In genomic region chr7:16420649-16421332, GRCh38 we compare ENCODE assay signal across 8 cellular contexts. TPM values are rescaled to one million over a fixed set of nuclear protein-coding genes. Genes with fewer than 3 reads are reported as not detected.
DNase-seq lines count a peak whose midpoint lies in the region; ATAC-seq, FAIRE-seq and TF ChIP-seq lines count a peak whose summit lies in the region.

No MANE protein-coding gene starts in this region.

- H3K27ac ChIP-seq in OCI-LY1 (ENCODE audit: low read depth, low read length, poor library complexity, severe bottlenecking) = no peak overlapping the region

- H3K4me2 ChIP-seq in OCI-LY1 (ENCODE audit: low read length) = peak overlapping the region; percentile 84

- intact Hi-C loops in mucosa of descending colon (cut with DNase I, micrococcal nuclease) = no loop called here

- H2AFZ ChIP-seq in OCI-LY1 (ENCODE audit: low read length) = 0 out of 2 replicates have a peak overlapping the region, but pooled peaks have one; percentile 29

- FAIRE-seq in HTR-8/SVneo (lab: Jason Lieb, UNC) = peak; percentile 84

- H3K36me3 ChIP-seq in OCI-LY1 (ENCODE audit: insufficient read depth, low read length) (no peaks in the 10 kb centered on the region), mucosa of descending colon (ENCODE audit: low read depth) (no peaks in the 10 kb centered on the region)

- H3K27me3 ChIP-seq in OCI-LY1 (ENCODE audit: insufficient read depth, low read length) = no peaks in the 10 kb centered on the region

- H3K79me2 ChIP-seq in OCI-LY1 (ENCODE audit: insufficient read depth, low read length) = no peaks in the 10 kb centered on the region

- ATAC-seq in GM21360 (IDR thresholded peaks at IDR 0.05; ENCODE audit: unreplicated experiment) (peak; percentile 86), mucosa of descending colon (peak; percentile 91)

- H3K4me1 ChIP-seq in OCI-LY1 (ENCODE audit: insufficient read depth, low read length, severe bottlenecking) (peaks cover 10% of the 10 kb centered on the region), mucosa of descending colon (ENCODE audit: low read depth) (peaks cover 13% of the 10 kb centered on the region)

- H3K4me3 ChIP-seq in OCI-LY1 (ENCODE audit: low read depth, low read length, poor library complexity, severe bottlenecking) = peak overlapping the region; percentile 67
- peak overlapping the region; percentile 68 for H3K4me3 ChIP-seq in epithelial cell of proximal tubule (ENCODE audit: low read depth, low read length)
- peak overlapping the region; percentile 40 for H3K4me3 ChIP-seq in mucosa of descending colon

- H3K9ac ChIP-seq in OCI-LY1 (ENCODE audit: low read length) = peak overlapping the region; percentile 70

- H3F3A ChIP-seq in OCI-LY1 (ENCODE audit: insufficient read depth, low read length) = no peaks in the 10 kb centered on the region

- DNase-seq in COLO829 (ENCODE audit: low spot score) (peak; percentile 89), HTR-8/SVneo (ENCODE audit: insufficient read length, low spot score) (peak; percentile 81), activated T-cell treated with anti-CD3 and anti-CD28 coated beads for 4 hours (peak; percentile 69), epithelial cell of proximal tubule (ENCODE audit: low read depth) (peak; percentile 66), mucosa of descending colon (peak; percentile 88 to 89 (median 89))
- peak; percentile 63 to 69 for DNase-seq in stimulated activated CD8-positive, alpha-beta memory T cell treated with anti-CD3 and anti-CD28 coated beads, Interleukin-4, amount 100 ng/mL, for 1 hour (ENCODE audit: low read depth in 2 of 2, low spot score in 1 of 2)

- H3K9me2 ChIP-seq in OCI-LY1 (ENCODE audit: low read depth, low read length) = no peaks in the 10 kb centered on the region

- no peaks in the 10 kb centered on the region for H4K20me1 ChIP-seq in OCI-LY1 (ENCODE audit: insufficient read depth, low read length)

- H3K9me3 ChIP-seq in OCI-LY1 (ENCODE audit: low read length) (no peaks in the 10 kb centered on the region), mucosa of descending colon (no peaks in the 10 kb centered on the region)

- TF ChIP-seq CTCF in OCI-LY1 (IDR thresholded peaks at IDR 0.05; ENCODE audit: low read length) (no peak; the same call in 1 of the 2 replicates), epithelial cell of proximal tubule (conservative IDR thresholded peaks at IDR 0.05; ENCODE audit: low read depth, low read length) (peak; percentile 25), mucosa of descending colon (IDR thresholded peaks at IDR 0.05) (peak; percentile 10)

RNA-seq across cellular contexts. Expression of gene CRPPA, which starts 0.5 kb away (rescaled TPM):
- total RNA-seq in epithelial cell of proximal tubule = 0.52 and 1.8 TPM in 2 replicates
- total RNA-seq in mucosa of descending colon = 1 to 10 TPM; 2.8 to 7.2 (median 2.9) TPM

RNA-seq across cellular contexts. Expression of gene SOSTDC1, which starts 44.7 kb away (rescaled TPM):
- total RNA-seq in epithelial cell of proximal tubule (0.29 TPM in 1 of 2 replicates, not detected in the other), mucosa of descending colon (1 to 10 TPM; 3.7 to 6.7 (median 5.1) TPM)
